ENCODE assay signal across 11 cellular contexts in genomic region chr13:73521970-73522549, GRCh38.
"Had no signal": no experiment of that assay in that cellular context is flagged by ENCODE, and none has a peak within 500 bp of the region (broad histone marks: within the 10 kb centered on the region; RNA-seq: fewer than 3 reads in every experiment).

No MANE protein-coding gene starts in this region.

- DNase-seq: activated naive CD4-positive, alpha-beta T cell; activated T-cell treated with anti-CD3 and anti-CD28 coated beads for 4 hours; colonic mucosa; midbrain; pancreas; sigmoid colon; stimulated activated CD4-positive, alpha-beta T cell treated with anti-CD3 and anti-CD28 coated beads, Interleukin-2, amount 100 ng/mL, for 24 hours; stomach had no signal

- H3K9me3 ChIP-seq: colonic mucosa, gastroesophageal sphincter, pancreas, sigmoid colon, stomach had no signal

- H3K36me3 ChIP-seq: colonic mucosa, gastroesophageal sphincter, pancreas, sigmoid colon, stomach had no signal

- H3K9me3 Mint-ChIP-seq: T-helper 2 cell treated with Interferon-gamma antibody and Interleukin-4, amounts not matched to agents 5 μg/mL and 100 μg/mL, for 36 hours had no signal

- H3K4me3 ChIP-seq: colonic mucosa, gastroesophageal sphincter, lung, pancreas, sigmoid colon, stomach had no signal

- H3K27ac ChIP-seq: colonic mucosa, gastroesophageal sphincter, pancreas, sigmoid colon, stomach had no signal

- H3K4me1 ChIP-seq: colonic mucosa, gastroesophageal sphincter, pancreas, stomach had no signal

- H3K27me3 ChIP-seq: colonic mucosa, gastroesophageal sphincter, pancreas, sigmoid colon, stomach had no signal

- ATAC-seq: gastroesophageal sphincter had no signal
